ENCODE assay signal across 11 cellular contexts in the genomic region with DNA sequence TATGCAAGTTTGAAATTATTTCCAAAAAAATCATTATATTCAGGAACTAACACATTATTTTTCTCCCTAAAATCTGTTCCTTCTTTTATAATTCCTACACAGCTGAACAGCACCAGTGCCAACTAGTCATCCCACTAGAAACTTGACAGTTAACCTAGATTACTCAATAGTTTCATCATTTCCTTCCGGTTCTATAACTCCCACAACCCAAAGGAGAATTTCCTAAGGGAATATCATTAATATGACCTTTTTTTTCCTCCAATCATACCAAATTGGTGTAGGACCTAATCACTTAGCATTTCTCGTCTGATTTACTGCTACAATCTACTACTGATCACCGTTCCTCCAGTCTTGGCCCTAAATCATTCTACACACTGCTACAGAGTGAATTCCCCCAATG. TPM values are rescaled to one million over a fixed set of nuclear protein-coding genes. Genes with fewer than 3 reads are reported as not detected.
A peak's percentile ranks its signal among the peaks of the same experiment; 100 is the strongest.
DNase-seq lines count a peak whose midpoint lies in the region; ATAC-seq, FAIRE-seq and TF ChIP-seq lines count a peak whose summit lies in the region.
"Had no signal": no experiment of that assay in that cellular context is flagged by ENCODE, and none has a peak within 500 bp of the region (broad histone marks: within the 10 kb centered on the region; RNA-seq: fewer than 3 reads in every experiment).

No MANE protein-coding gene starts in this region.

- intact Hi-C loops in right lobe of liver (cut with DNase I), result no loop called here
- intact Hi-C loops in pancreas (cut with DNase I), result no loop called here

- H3K4me1 ChIP-seq in right lobe of liver (peaks cover 0 to 9% (median 2%) of the 10 kb centered on the region in 4 donors), pancreas (peaks cover 4 to 17% (median 10%) of the 10 kb centered on the region in 3 donors)

- ATAC-seq in right lobe of liver (peak in 3 of 4 donors; percentile 35 to 73 (median 61)), pancreas (no peak), GM18511 (IDR thresholded peaks at IDR 0.05; ENCODE audit: unreplicated experiment) (no peak)
- ATAC-seq: activated CD4-positive, CD25-positive, alpha-beta regulatory T cell treated with anti-CD3 and anti-CD28 coated beads, Interleukin-2, amount 50 U/mL, for 24 hours had no signal

- H3K36me3 ChIP-seq in right lobe of liver, result no peaks in the 10 kb centered on the region
- H3K36me3 ChIP-seq in pancreas, result no peaks in the 10 kb centered on the region

- H3K9me3 ChIP-seq in right lobe of liver, result no peaks in the 10 kb centered on the region
- no peaks in the 10 kb centered on the region for H3K9me3 ChIP-seq in pancreas

- no peak for TF ChIP-seq POLR2A in right lobe of liver (IDR thresholded peaks at IDR 0.05)

- H3K27ac ChIP-seq in right lobe of liver (no peak overlapping the region), pancreas (no peak overlapping the region)

- H3K4me3 ChIP-seq in AG10803 (ENCODE audit: low read length) (no peak overlapping the region), cardiac fibroblast (replicated peaks in 1 of 2; ENCODE audit: low read depth in 2 of 2, low read length in 2 of 2) (no peak overlapping the region), right lobe of liver (no peak overlapping the region), pancreas (no peak overlapping the region)

- TF ChIP-seq CTCF in AG10803 (conservative IDR thresholded peaks at IDR 0.05; ENCODE audit: low read length), result no peak
- TF ChIP-seq CTCF in cardiac fibroblast (IDR thresholded peaks at IDR 0.05; ENCODE audit: low read depth, low read length), result no peak
- TF ChIP-seq CTCF in right lobe of liver (IDR thresholded peaks at IDR 0.05), result no peak
- TF ChIP-seq CTCF in pancreas (IDR thresholded peaks at IDR 0.05), result no peak

- H3K27me3 ChIP-seq in right lobe of liver (no peaks in the 10 kb centered on the region), pancreas (no peaks in the 10 kb centered on the region)

- 63% methylated on average over 3 of the region's 3 CpGs for WGBS in right lobe of liver (ENCODE audit: insufficient coverage, low coverage, low lambda C conversion rate, missing lambda C conversion rate)
- 88 to 91% methylated on average over 3 of the region's 3 CpGs for WGBS in pancreas, 2 donors

- in situ Hi-C loops in KBM-7 (cut with MboI; ENCODE audit: low pct_unique_long_range_greater_than_20kb, low sequenced_read_pairs), result no loop called here

- peak; percentile 79 for DNase-seq in AG10803 (ENCODE audit: low read depth)
- DNase-seq in KBM-7, result peak; percentile 16
- DNase-seq in cardiac fibroblast (ENCODE audit: low read depth in 2 of 2), result peak; percentile 77 to 85
- DNase-seq in right lobe of liver, result no peak
- DNase-seq in pancreas, result no peak
- no peak for DNase-seq in NCI-H2196 (lab: John Stamatoyannopoulos, UW; ENCODE audit: unreplicated experiment)
- DNase-seq in pons (ENCODE audit: low spot score), result no peak
- DNase-seq: activated gamma-delta T cell treated with Interleukin-2 at 50 U/mL for 16 hours had no signal

- FAIRE-seq in pancreas (lab: Jason Lieb, UNC), result no peak
- FAIRE-seq: GM18507 had no signal

RNA-seq across cellular contexts. Expression of a gene that starts 45.9 kb away (rescaled TPM):
- total RNA-seq in right lobe of liver (10 to 100 TPM; 18.8 to 36.5 (median 25.9) TPM), pancreas (10 to 100 TPM; 25.3 to 53.0 (median 30.6) TPM)
- 1 to 10 TPM; 5.3 to 9.9 TPM for polyA plus RNA-seq in pancreas

Comparison
In these comparisons a context has a peak if more than half of its experiments do, and no peak if none do; other contexts are left out.
1. DNase-seq: peak in AG10803 (single experiment), KBM-7 (single experiment) and cardiac fibroblast (2 of 2); none in right lobe of liver (0 of 3), pancreas (0 of 6), NCI-H2196 (single experiment) and pons (single experiment).
2. ATAC-seq: peak in right lobe of liver (3 of 4); none in pancreas (0 of 4) and GM18511 (single experiment).